ENCODE assay signal across 29 cellular contexts in genomic region chr11:102204174-102204573, GRCh38.
DNase-seq lines count a peak whose midpoint lies in the region; ATAC-seq and TF ChIP-seq lines count a peak whose summit lies in the region.
"Had no signal": no experiment of that assay in that cellular context is flagged by ENCODE, and none has a peak within 500 bp of the region (broad histone marks: within the 10 kb centered on the region; RNA-seq: fewer than 3 reads in every experiment).

No MANE protein-coding gene starts in this region.

- peak overlapping the region; percentile 55 for H3K27ac ChIP-seq in mammary epithelial cell (ENCODE audit: insufficient read depth, low read depth, low read length)
- peak overlapping the region; percentile 12 for H3K27ac ChIP-seq in muscle layer of colon (ENCODE audit: low read depth, low read length)
- no peak overlapping the region for H3K27ac ChIP-seq in tibial artery
- H3K27ac ChIP-seq: brain microvascular endothelial cell, coronary artery, HL-60, skin epidermis had no signal

- CTCF ChIA-PET in Caco-2 (lab: Charles Lee): no interaction called here
- CTCF ChIA-PET in mammary epithelial cell (lab: Charles Lee; ENCODE audit: low non-redundant PET): no interaction called here

- H3K9me3 ChIP-seq in Caco-2 (no peaks in the 10 kb centered on the region), mammary epithelial cell (replicated peaks; ENCODE audit: insufficient read depth, low read length) (no peaks in the 10 kb centered on the region), muscle layer of colon (ENCODE audit: low read length) (no peaks in the 10 kb centered on the region), tibial artery (no peaks in the 10 kb centered on the region)
- H3K9me3 ChIP-seq: BE2C, MG63 had no signal

- DNase-seq in Caco-2 (no peak), HT1080 (ENCODE audit: low read depth) (peak; percentile 34), mammary epithelial cell (peak; percentile 51), tibial artery (no peak), ecto neural progenitor cell (ENCODE audit: low spot score) (no peak)
- no peak for DNase-seq in activated T-cell treated with anti-CD3 and anti-CD28 coated beads, Interleukin-2, amount 50 U/mL, for 48 hours
- DNase-seq: activated CD4-positive, alpha-beta T cell treated with anti-CD3 and anti-CD28 coated beads, Interleukin-2, amount 50 U/mL, for 48 hours; activated CD4-positive, CD25-positive, alpha-beta regulatory T cell; activated CD8-positive, alpha-beta memory T cell treated with anti-CD3 and anti-CD28 coated beads, Interleukin-2, amount 50 U/mL, for 4 hours; activated effector memory CD4-positive, alpha-beta T cell treated with anti-CD3 and anti-CD28 coated beads, Interleukin-2, amount 50 U/mL, for 16 hours; BE2C; brain microvascular endothelial cell; DMS53; GF-D8; left cardiac atrium; MG63; NCI-H1436 treated with DMSO at 0.1 percent for 48 hours; occipital lobe; OCI-M1; SHP77 treated with DMSO at 0.1 percent for 48 hours; stimulated activated CD4-positive, alpha-beta T cell treated with anti-CD3 and anti-CD28 coated beads, Interleukin-1b, Interleukin-23, amount 100 ng/mL, for 48 hours; SW 1271; T1000 had no signal

- no peaks in the 10 kb centered on the region for H3K27me3 Mint-ChIP-seq in Caco-2 (ENCODE audit: insufficient read depth, unreplicated experiment)

- no peak for TF ChIP-seq CTCF in Caco-2 (IDR thresholded peaks at IDR 0.05; ENCODE audit: insufficient read depth in 1 of 2, low read depth in 1 of 2, low read length in 1 of 2, severe bottlenecking in 1 of 2, unreplicated experiment in 1 of 2)
- no peak for TF ChIP-seq CTCF in mammary epithelial cell (conservative IDR thresholded peaks at IDR 0.05 in 1 of 2, IDR thresholded peaks at IDR 0.05 in 1 of 2; ENCODE audit: extremely low read depth in 1 of 2, insufficient read depth in 1 of 2, low read depth in 1 of 2, low read length in 2 of 2)
- TF ChIP-seq CTCF in tibial artery (IDR thresholded peaks at IDR 0.05): no peak

- dilution Hi-C loops in mammary epithelial cell (cut with HindIII; ENCODE audit: low sequenced_read_pairs): no loop called here

- H3K4me1 ChIP-seq in Caco-2 (peaks cover 8% of the 10 kb centered on the region; the same call in 1 of the 2 replicates), mammary epithelial cell (ENCODE audit: insufficient read depth, low read length) (peaks cover 3% of the 10 kb centered on the region), muscle layer of colon (ENCODE audit: insufficient read depth, low read length) (peaks cover 17% of the 10 kb centered on the region), tibial artery (peaks cover 0 to 38% (median 2%) of the 10 kb centered on the region in 4 donors)
- H3K4me1 ChIP-seq: BE2C had no signal

- ATAC-seq in HG02885 (IDR thresholded peaks at IDR 0.05; ENCODE audit: poor library complexity, unreplicated experiment): no peak
- ATAC-seq: left cardiac atrium had no signal

- H4K20me1 ChIP-seq in mammary epithelial cell (ENCODE audit: insufficient read depth, low read length): no peaks in the 10 kb centered on the region

- H3K4me1 Mint-ChIP-seq in Caco-2 (ENCODE audit: low read depth, unreplicated experiment): peaks cover 35% of the 10 kb centered on the region
- H3K4me1 Mint-ChIP-seq: memory B cell had no signal

- H3K27me3 ChIP-seq in Caco-2 (replicated peaks; ENCODE audit: control insufficient read depth, insufficient read depth, low read length) (no peaks in the 10 kb centered on the region), mammary epithelial cell (ENCODE audit: insufficient read depth, low read length) (no peaks in the 10 kb centered on the region), muscle layer of colon (ENCODE audit: control insufficient read depth in 1 of 2, insufficient read depth in 2 of 2, low read length in 2 of 2) (no peaks in the 10 kb centered on the region), tibial artery (no peaks in the 10 kb centered on the region)
- H3K27me3 ChIP-seq: brain microvascular endothelial cell, MG63 had no signal

- H3K79me2 ChIP-seq in mammary epithelial cell (ENCODE audit: insufficient read depth, low read length): peaks cover 57% of the 10 kb centered on the region

- peaks cover 3% of the 10 kb centered on the region for H3K36me3 ChIP-seq in Caco-2 (ENCODE audit: control insufficient read depth, insufficient read depth, low read length)
- peaks cover 14% of the 10 kb centered on the region for H3K36me3 ChIP-seq in mammary epithelial cell (ENCODE audit: insufficient read depth, low read length)
- H3K36me3 ChIP-seq in muscle layer of colon (ENCODE audit: insufficient read depth, low read length): peaks cover 8% of the 10 kb centered on the region
- H3K36me3 ChIP-seq in tibial artery: peaks cover 8 to 17% (median 12%) of the 10 kb centered on the region in 3 donors
- H3K36me3 ChIP-seq: BE2C had no signal

- no peak overlapping the region for H3K4me3 Mint-ChIP-seq in Caco-2 (ENCODE audit: unreplicated experiment)
- H3K4me3 Mint-ChIP-seq: memory B cell had no signal

- H3K9ac ChIP-seq in mammary epithelial cell (ENCODE audit: insufficient read depth, low read length) (no peak overlapping the region), muscle layer of colon (ENCODE audit: low read length) (no peak overlapping the region)

- BruUV-seq in Caco-2 (replicated peaks; lab: Mats Ljungman, UMichigan): no TSS peak
- BruUV-seq in mammary epithelial cell (replicated peaks; lab: Mats Ljungman, UMichigan): no TSS peak

- H3K36me3 Mint-ChIP-seq in Caco-2 (ENCODE audit: insufficient read depth, unreplicated experiment): peaks cover 87% of the 10 kb centered on the region
- H3K36me3 Mint-ChIP-seq: memory B cell had no signal

- H3K4me2 ChIP-seq in mammary epithelial cell (ENCODE audit: insufficient read depth, low read depth, low read length): no peak overlapping the region

- no peak overlapping the region for H2AFZ ChIP-seq in mammary epithelial cell (ENCODE audit: low read depth, low read length)

- POLR2A ChIA-PET in Caco-2 (lab: Charles Lee): no interaction called here

- WGBS in mammary epithelial cell (ENCODE audit: low coverage, missing lambda C conversion rate): 50% methylated on average over 2 of the region's 2 CpGs

- H3K4me3 ChIP-seq in Caco-2 (ENCODE audit: low read depth, low read length) (no peak overlapping the region), mammary epithelial cell (replicated peaks in 1 of 3; ENCODE audit: insufficient read depth in 1 of 3, low read depth in 2 of 3, low read length in 3 of 3) (no peak overlapping the region), muscle layer of colon (ENCODE audit: low read depth in 1 of 2, low read length in 2 of 2) (no peak overlapping the region), tibial artery (no peak overlapping the region)
- H3K4me3 ChIP-seq: coronary artery, MG63, skin epidermis had no signal

- no peaks in the 10 kb centered on the region for H3K9me3 Mint-ChIP-seq in Caco-2 (ENCODE audit: unreplicated experiment)
- H3K9me3 Mint-ChIP-seq: memory B cell had no signal

- peak overlapping the region; percentile 12 for H3K27ac Mint-ChIP-seq in Caco-2 (ENCODE audit: unreplicated experiment)
- H3K27ac Mint-ChIP-seq: memory B cell had no signal

- intact Hi-C loops in Caco-2 (cut with micrococcal nuclease; ENCODE audit: unreplicated experiment) (loop anchor here (1.0 kb wide), 1 partner anchor 9 kb away; no protein-coding TSS in a partner anchor), mammary epithelial cell (cut with micrococcal nuclease) (no loop called here), tibial artery (cut with DNase I; ENCODE audit: low total_unique reads) (no loop called here)

- in situ Hi-C loops in mammary epithelial cell (cut with MboI; ENCODE audit: low sequenced_read_pairs in 2 of 2): no loop called here

Comparison
In these comparisons a context has a peak if more than half of its experiments do, and no peak if none do; other contexts are left out.
1. DNase-seq: peak in HT1080 (single experiment) and mammary epithelial cell (single experiment); none in Caco-2 (0 of 2), tibial artery (0 of 2), activated T-cell treated with anti-CD3 and anti-CD28 coated beads, Interleukin-2, amount 50 U/mL, for 48 hours (0 of 2) and ecto neural progenitor cell (single experiment).
2. H3K27ac ChIP-seq: peak in mammary epithelial cell (single experiment) and muscle layer of colon (single experiment); none in tibial artery (0 of 2).